In the genomic region with DNA sequence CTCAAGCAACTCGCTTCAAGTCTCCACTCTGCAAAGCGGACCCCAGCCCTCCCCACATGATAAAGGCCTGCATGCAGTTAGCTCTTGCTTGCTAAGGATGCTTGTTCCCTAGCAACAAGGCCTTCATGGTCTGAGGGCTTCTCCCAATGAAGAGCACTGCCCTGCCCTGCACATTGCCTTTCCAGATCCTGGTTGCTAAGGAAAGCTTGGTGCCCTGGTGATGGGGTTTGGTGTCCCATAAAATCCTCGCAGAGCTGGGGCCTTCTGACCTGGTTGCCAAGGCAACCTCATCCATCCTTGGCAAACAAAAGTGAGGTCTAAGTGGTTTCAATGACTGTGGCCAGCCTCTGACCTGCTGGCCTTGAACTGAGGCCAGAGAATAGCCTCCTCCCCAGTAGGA, we compare ENCODE assay signal across 10 cellular contexts. TPM values are rescaled to one million over a fixed set of nuclear protein-coding genes. Genes with fewer than 3 reads are reported as not detected.
DNase-seq lines count a peak whose midpoint lies in the region; ATAC-seq and TF ChIP-seq lines count a peak whose summit lies in the region.
"Had no signal": no experiment of that assay in that cellular context is flagged by ENCODE, and none has a peak within 500 bp of the region (broad histone marks: within the 10 kb centered on the region; RNA-seq: fewer than 3 reads in every experiment).

No MANE protein-coding gene starts in this region.

- intact Hi-C loops in cardiac septum (cut with DNase I): no loop called here

- H3K27me3 Mint-ChIP-seq in chondrocyte (ENCODE audit: low read depth): no peaks in the 10 kb centered on the region

- no peak for DNase-seq in right atrium auricular region (ENCODE audit: low spot score)
- no peak for DNase-seq in cardiac septum (ENCODE audit: low spot score)
- no peak for DNase-seq in chondrocyte (ENCODE audit: low spot score)
- no peak for DNase-seq in neuronal stem cell (ENCODE audit: low spot score)
- no peak for DNase-seq in T-helper 2 cell
- no peak for DNase-seq in cortex of kidney (lab: John Stamatoyannopoulos, UW)
- DNase-seq: activated CD4-positive, alpha-beta T cell treated with anti-CD3 and anti-CD28 coated beads for 1 hour; stimulated activated naive CD4-positive, alpha-beta T cell treated with Interleukin-2 at 50 U/mL for 16 hours had no signal

- peak overlapping the region; percentile 83 for H3K9ac ChIP-seq in neuronal stem cell (ENCODE audit: low read depth, low read length, poor library complexity)

- H3K27ac ChIP-seq in right atrium auricular region (peak overlapping the region; percentile 80 to 89), neuronal stem cell (replicated peaks; ENCODE audit: low read length) (peak overlapping the region; percentile 67)

- H3K23ac ChIP-seq in neuronal stem cell (ENCODE audit: low read depth, low read length, poor library complexity): peak overlapping the region; percentile 13

- H2BK15ac ChIP-seq in neuronal stem cell (ENCODE audit: low read length): no peak overlapping the region

- no peaks in the 10 kb centered on the region for H3K79me1 ChIP-seq in neuronal stem cell (ENCODE audit: low read depth, low read length)

- H3K27ac Mint-ChIP-seq in chondrocyte (ENCODE audit: unreplicated experiment): peak overlapping the region; percentile 83

- peak overlapping the region; percentile 69 for H3K4me2 ChIP-seq in neuronal stem cell (ENCODE audit: insufficient read depth, low read length, poor library complexity, severe bottlenecking)

- H2BK5ac ChIP-seq in neuronal stem cell (ENCODE audit: low read length): peak overlapping the region; percentile 93

- no peak overlapping the region for H2BK120ac ChIP-seq in neuronal stem cell (ENCODE audit: low read depth, low read length)

- H3K36me3 ChIP-seq in right atrium auricular region: peaks cover under 1% of the 10 kb centered on the region
- H3K36me3 ChIP-seq in neuronal stem cell (replicated peaks in 1 of 2; ENCODE audit: control insufficient read depth in 2 of 2, insufficient read depth in 2 of 2, low read length in 2 of 2): peaks cover 7 to 36% of the 10 kb centered on the region in 2 donors

- no peak overlapping the region for H3K14ac ChIP-seq in neuronal stem cell (ENCODE audit: low read length)

- no peak overlapping the region for H2AFZ ChIP-seq in neuronal stem cell (ENCODE audit: low read length)

- H3K4me1 Mint-ChIP-seq in chondrocyte (ENCODE audit: low read depth): peaks cover 40% of the 10 kb centered on the region

- no peak overlapping the region for H4K91ac ChIP-seq in neuronal stem cell (ENCODE audit: low read depth, low read length, poor library complexity)

- H3K18ac ChIP-seq in neuronal stem cell (ENCODE audit: low read length): no peak overlapping the region

- no peak overlapping the region for H4K8ac ChIP-seq in neuronal stem cell (ENCODE audit: low read depth, low read length)

- no peaks in the 10 kb centered on the region for H3K36me3 Mint-ChIP-seq in chondrocyte (ENCODE audit: low read depth)

- ATAC-seq in GM21717 (IDR thresholded peaks at IDR 0.05; ENCODE audit: unreplicated experiment) (no peak), HG02840 (IDR thresholded peaks at IDR 0.05; ENCODE audit: low FRiP score, unreplicated experiment) (no peak)

- H3K27me3 ChIP-seq in right atrium auricular region (no peaks in the 10 kb centered on the region), neuronal stem cell (ENCODE audit: control insufficient read depth in 3 of 3, insufficient read depth in 3 of 3, low read depth in 1 of 3, low read length in 3 of 3) (peaks cover 0 to 4% (median 0%) of the 10 kb centered on the region in 3 experiments)

- no CpG with 5 or more reads among the region's 3 CpGs for WGBS in neuronal stem cell (ENCODE audit: extremely low coverage in 2 of 2, insufficient read length in 2 of 2, insufficient replicate concordance in 1 of 2), 2 donors

- TF ChIP-seq CTCF in right atrium auricular region (IDR thresholded peaks at IDR 0.05) (no peak), chondrocyte (IDR thresholded peaks at IDR 0.05) (no peak)

- H3K9me3 Mint-ChIP-seq in chondrocyte (ENCODE audit: low read depth): no peaks in the 10 kb centered on the region

- peak overlapping the region in 1 of 2 donors; percentile 32 for H3K4me3 ChIP-seq in right atrium auricular region
- H3K4me3 ChIP-seq in neuronal stem cell (ENCODE audit: low read length in 2 of 2): no peak overlapping the region

- H3K4ac ChIP-seq in neuronal stem cell (ENCODE audit: low read length): no peak overlapping the region

- peaks cover 0 to 63% of the 10 kb centered on the region in 2 donors for H3K4me1 ChIP-seq in right atrium auricular region
- peaks cover 28 to 33% of the 10 kb centered on the region in 2 donors for H3K4me1 ChIP-seq in neuronal stem cell (ENCODE audit: control insufficient read depth in 2 of 2, insufficient read depth in 1 of 2, low read depth in 1 of 2, low read length in 2 of 2)

- no peak overlapping the region for H3K4me3 Mint-ChIP-seq in chondrocyte (ENCODE audit: unreplicated experiment)

- H2BK12ac ChIP-seq in neuronal stem cell (ENCODE audit: low read length): no peak overlapping the region

- no peaks in the 10 kb centered on the region for H3K9me3 ChIP-seq in right atrium auricular region
- H3K9me3 ChIP-seq in neuronal stem cell (replicated peaks in 1 of 2; ENCODE audit: control insufficient read depth in 2 of 2, insufficient read depth in 1 of 2, low read depth in 1 of 2, low read length in 2 of 2): no peaks in the 10 kb centered on the region

- H2AK5ac ChIP-seq in neuronal stem cell (ENCODE audit: low read depth, low read length): peak overlapping the region; percentile 88

RNA-seq across cellular contexts. Expression of gene DBP, which starts 5.9 kb away (rescaled TPM):
- total RNA-seq in right atrium auricular region: 1 to 10 TPM; 2.8 to 5.9 TPM
- 4.4 TPM for total RNA-seq in cardiac septum
- total RNA-seq in chondrocyte: 2.1 to 6.2 TPM (median 3.9 TPM) in 3 replicates
- polyA plus RNA-seq in neuronal stem cell (2013, experiment 1 of 2): 17.9 TPM
- 16.7 TPM for polyA plus RNA-seq in neuronal stem cell (2013, experiment 2 of 2)

RNA-seq across cellular contexts. Expression of gene SPHK2, which starts 11.9 kb away (rescaled TPM):
- total RNA-seq in right atrium auricular region (1 to 10 TPM; 6.2 to 8.0 TPM), cardiac septum (8.5 TPM), chondrocyte (18.6 to 26.5 TPM (median 20.7 TPM) in 3 replicates)
- 25.6 TPM for polyA plus RNA-seq in neuronal stem cell (2013, experiment 1 of 2)
- polyA plus RNA-seq in neuronal stem cell (2013, experiment 2 of 2): 23.7 TPM

RNA-seq across cellular contexts. Expression of gene RPL18, which starts 12.3 kb away (rescaled TPM):
- 1,000 to 10,000 TPM in 1 of 2 donors, 100 to 1,000 TPM in 1; 846 to 1,334 TPM for total RNA-seq in right atrium auricular region
- total RNA-seq in cardiac septum: 437 TPM
- total RNA-seq in chondrocyte: 727 to 753 TPM (median 751 TPM) in 3 replicates
- polyA plus RNA-seq in neuronal stem cell (2013, experiment 1 of 2): 2,801 TPM
- polyA plus RNA-seq in neuronal stem cell (2013, experiment 2 of 2): 2,729 TPM

RNA-seq across cellular contexts. Expression of gene CA11, which starts 14.7 kb away (rescaled TPM):
- total RNA-seq in right atrium auricular region (10 to 100 TPM in 1 of 2 donors, 1 to 10 TPM in 1; 3.4 to 13.3 TPM), cardiac septum (6.5 TPM), chondrocyte (8.1 to 14.1 TPM (median 9.1 TPM) in 3 replicates)
- polyA plus RNA-seq in neuronal stem cell (2013, experiment 1 of 2): 117 TPM
- polyA plus RNA-seq in neuronal stem cell (2013, experiment 2 of 2): 126 TPM

RNA-seq across cellular contexts. Expression of gene FAM83E, which starts 16.4 kb away (rescaled TPM):
- not detected for total RNA-seq in right atrium auricular region
- total RNA-seq in cardiac septum: not detected
- 0.38 to 0.77 TPM (median 0.67 TPM) in 3 replicates for total RNA-seq in chondrocyte
- 0.08 TPM for polyA plus RNA-seq in neuronal stem cell (2013, experiment 1 of 2)
- polyA plus RNA-seq in neuronal stem cell (2013, experiment 2 of 2): 0.15 TPM
